28 cellular contexts compared by ENCODE assay signal in the genomic region with DNA sequence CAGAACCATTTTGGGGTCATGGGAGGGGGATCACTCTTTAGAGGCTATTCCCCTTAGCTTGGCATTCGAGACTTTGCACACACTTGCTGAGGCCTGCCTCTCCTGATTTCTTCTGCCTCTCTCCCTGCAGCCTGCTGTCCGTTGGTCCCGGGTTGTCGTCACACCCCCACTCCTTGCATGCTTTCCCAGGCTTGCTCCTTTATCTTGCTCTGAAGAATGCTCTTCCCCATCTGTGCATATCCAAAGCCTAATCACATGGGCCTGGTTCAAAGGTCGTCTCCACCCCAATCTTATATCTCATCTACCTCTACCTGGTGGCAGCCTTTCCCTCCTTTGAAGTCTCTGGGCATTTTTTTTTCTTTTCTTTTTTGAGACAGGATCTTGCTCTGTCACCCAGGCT. TPM values are rescaled to one million over a fixed set of nuclear protein-coding genes. Genes with fewer than 3 reads are reported as not detected.
DNase-seq lines count a peak whose midpoint lies in the region; ATAC-seq and TF ChIP-seq lines count a peak whose summit lies in the region.
"Had no signal": no experiment of that assay in that cellular context is flagged by ENCODE, and none has a peak within 500 bp of the region (broad histone marks: within the 10 kb centered on the region; RNA-seq: fewer than 3 reads in every experiment).

No MANE protein-coding gene starts in this region.

- no peaks in the 10 kb centered on the region for H3K9me2 ChIP-seq in GM23338 (ENCODE audit: insufficient read depth)
- H3K9me2 ChIP-seq: SK-N-SH had no signal

- no peaks in the 10 kb centered on the region for H3K36me3 ChIP-seq in GM23338 (ENCODE audit: insufficient read depth)
- H3K36me3 ChIP-seq in Peyer's patch, result no peaks in the 10 kb centered on the region
- H3K36me3 ChIP-seq: BLaER1 treated with 17β-estradiol and CSF1 and Interleukin-3, amounts not matched to agents 10 nM and 100 nM had no signal

- H3K4me2 ChIP-seq in GM23338, result no peak overlapping the region
- H3K4me2 ChIP-seq: BLaER1 treated with 17β-estradiol and CSF1 and Interleukin-3, amounts not matched to agents 10 nM and 100 nM; SK-N-SH had no signal

- no peak for TF ChIP-seq POLR2A in Peyer's patch (IDR thresholded peaks at IDR 0.05)

- no peaks in the 10 kb centered on the region for H3K79me2 ChIP-seq in GM23338 (replicated peaks; ENCODE audit: insufficient read depth)

- H3K27me3 Mint-ChIP-seq in GM23338 (ENCODE audit: insufficient read depth, low read depth, poor library complexity) (peaks cover 3% of the 10 kb centered on the region), glutamatergic neuron (ENCODE audit: unreplicated experiment) (peaks cover under 1% of the 10 kb centered on the region)
- H3K27me3 Mint-ChIP-seq in activated naive CD4-positive, alpha-beta T cell treated with anti-CD3 and anti-CD28 coated beads, Interleukin-2, amount 10 ng/mL, durations not matched to agents 7 days and 5 days, result peaks cover 27% of the 10 kb centered on the region

- CTCF ChIA-PET in activated naive CD4-positive, alpha-beta T cell treated with anti-CD3 and anti-CD28 coated beads, Interleukin-2, amount 10 ng/mL, durations not matched to agents 7 days and 5 days (lab: Charles Lee), result no interaction called here

- no peaks in the 10 kb centered on the region for H3K9me3 Mint-ChIP-seq in GM23338
- peaks cover 1% of the 10 kb centered on the region for H3K9me3 Mint-ChIP-seq in glutamatergic neuron (ENCODE audit: unreplicated experiment)
- H3K9me3 Mint-ChIP-seq in activated naive CD4-positive, alpha-beta T cell treated with anti-CD3 and anti-CD28 coated beads, Interleukin-2, amount 10 ng/mL, durations not matched to agents 7 days and 5 days, result no peaks in the 10 kb centered on the region

- no peaks in the 10 kb centered on the region for H4K20me1 ChIP-seq in GM23338 (replicated peaks; ENCODE audit: insufficient read depth)
- H4K20me1 ChIP-seq: BLaER1 treated with 17β-estradiol and CSF1 and Interleukin-3, amounts not matched to agents 10 nM and 100 nM had no signal

- no peaks in the 10 kb centered on the region for H3K4me1 ChIP-seq in GM23338 (ENCODE audit: insufficient read depth)
- H3K4me1 ChIP-seq in Peyer's patch, result no peaks in the 10 kb centered on the region
- H3K4me1 ChIP-seq: BLaER1 treated with 17β-estradiol and CSF1 and Interleukin-3, amounts not matched to agents 10 nM and 100 nM had no signal

- H3K4me3 Mint-ChIP-seq in GM23338 (no peak overlapping the region), glutamatergic neuron (ENCODE audit: unreplicated experiment) (no peak overlapping the region)
- H3K4me3 Mint-ChIP-seq in activated naive CD4-positive, alpha-beta T cell treated with anti-CD3 and anti-CD28 coated beads, Interleukin-2, amount 10 ng/mL, durations not matched to agents 7 days and 5 days, result no peak overlapping the region
- H3K4me3 Mint-ChIP-seq: CD4-positive, alpha-beta memory T cell had no signal

- H3K4me1 Mint-ChIP-seq in GM23338 (peaks cover 4% of the 10 kb centered on the region; the same call in 2 of the 3 replicates), glutamatergic neuron (ENCODE audit: low read depth, unreplicated experiment) (peaks cover 6% of the 10 kb centered on the region)
- no peaks in the 10 kb centered on the region for H3K4me1 Mint-ChIP-seq in activated naive CD4-positive, alpha-beta T cell treated with anti-CD3 and anti-CD28 coated beads, Interleukin-2, amount 10 ng/mL, durations not matched to agents 7 days and 5 days
- H3K4me1 Mint-ChIP-seq: CD4-positive, alpha-beta memory T cell had no signal

- H3K27me3 ChIP-seq in GM23338 (ENCODE audit: insufficient read depth), result peaks cover 6% of the 10 kb centered on the region; the same call in 1 of the 2 replicates
- H3K27me3 ChIP-seq in Peyer's patch, result no peaks in the 10 kb centered on the region
- H3K27me3 ChIP-seq: BLaER1 treated with 17β-estradiol and CSF1 and Interleukin-3, amounts not matched to agents 10 nM and 100 nM had no signal

- H3K27ac ChIP-seq in GM23338 (ENCODE audit: low read depth) (no peak overlapping the region), Peyer's patch (no peak overlapping the region)
- H3K27ac ChIP-seq: BLaER1 treated with 17β-estradiol and CSF1 and Interleukin-3, amounts not matched to agents 10 nM and 100 nM had no signal

- ATAC-seq in GM23338 (peak; percentile 73), HG03354 (IDR thresholded peaks at IDR 0.05; ENCODE audit: poor library complexity, severe bottlenecking, unreplicated experiment) (no peak)
- ATAC-seq: GM12878 had no signal

- H2AFZ ChIP-seq in GM23338, result no peak overlapping the region

- H3K36me3 Mint-ChIP-seq in GM23338 (ENCODE audit: low read depth), result no peaks in the 10 kb centered on the region
- no peaks in the 10 kb centered on the region for H3K36me3 Mint-ChIP-seq in glutamatergic neuron (ENCODE audit: unreplicated experiment)
- no peaks in the 10 kb centered on the region for H3K36me3 Mint-ChIP-seq in activated naive CD4-positive, alpha-beta T cell treated with anti-CD3 and anti-CD28 coated beads, Interleukin-2, amount 10 ng/mL, durations not matched to agents 7 days and 5 days
- H3K36me3 Mint-ChIP-seq: CD4-positive, alpha-beta memory T cell had no signal

- TF ChIP-seq CTCF in GM23338 (conservative IDR thresholded peaks at IDR 0.05; ENCODE audit: low read depth in 2 of 2) (no peak), Peyer's patch (IDR thresholded peaks at IDR 0.05) (no peak), glutamatergic neuron (IDR thresholded peaks at IDR 0.05; ENCODE audit: partially characterized antibody, unreplicated experiment) (no peak)

- no peak overlapping the region for H3K27ac Mint-ChIP-seq in GM23338
- peak overlapping the region; percentile 4 for H3K27ac Mint-ChIP-seq in glutamatergic neuron (ENCODE audit: unreplicated experiment)
- H3K27ac Mint-ChIP-seq in activated naive CD4-positive, alpha-beta T cell treated with anti-CD3 and anti-CD28 coated beads, Interleukin-2, amount 10 ng/mL, durations not matched to agents 7 days and 5 days, result no peak overlapping the region
- H3K27ac Mint-ChIP-seq: CD4-positive, alpha-beta memory T cell had no signal

- H3K4me3 ChIP-seq in GM23338 (no peak overlapping the region), Peyer's patch (no peak overlapping the region)
- H3K4me3 ChIP-seq: BLaER1 treated with 17β-estradiol and CSF1 and Interleukin-3, amounts not matched to agents 10 nM and 100 nM; GM12878 had no signal

- DNase-seq in GM23338 (ENCODE audit: low spot score), result no peak
- peak in 2 of 3 donors; percentile 0 to 36 for DNase-seq in Peyer's patch
- no peak for DNase-seq in glutamatergic neuron
- peak; percentile 24 for DNase-seq in mesenteric fat pad (ENCODE audit: low spot score)
- no peak for DNase-seq in DMS53 treated with DMSO at 0.1 percent for 48 hours (lab: John Stamatoyannopoulos, UW; ENCODE audit: unreplicated experiment)
- no peak for DNase-seq in activated naive CD4-positive, alpha-beta T cell treated with anti-CD3 and anti-CD28 coated beads, Interleukin-2, amount 10 ng/mL, durations not matched to agents 7 days and 5 days
- no peak for DNase-seq in NCI-H2107 (lab: John Stamatoyannopoulos, UW)
- DNase-seq: AML-193; CD4-positive, alpha-beta memory T cell; COR-L47; DMS79; EL; GDM1; HCEC 1CT; IMR-90; KG1; NCI-H1092; NCI-H1417 treated with DMSO at 0.1 percent for 48 hours; NCI-H1694 treated with DMSO at 0.1 percent for 48 hours; NCI-H2081; NCI-H446; NCI-H524 treated with DMSO at 0.1 percent for 48 hours; NCI-H774; SK-N-SH; SW 1271 had no signal

- no peaks in the 10 kb centered on the region for H3K9me3 ChIP-seq in Peyer's patch
- H3K9me3 ChIP-seq: BLaER1 treated with 17β-estradiol and CSF1 and Interleukin-3, amounts not matched to agents 10 nM and 100 nM; SK-N-SH had no signal

- H3F3A ChIP-seq in GM23338 (replicated peaks; ENCODE audit: low read depth), result no peaks in the 10 kb centered on the region

TF ChIP-seq in GM23338, 12 proteins besides CTCF, POLR2A, EP300 and RAD21 (continues in another document):
- TF ChIP-seq, protein P1, sequence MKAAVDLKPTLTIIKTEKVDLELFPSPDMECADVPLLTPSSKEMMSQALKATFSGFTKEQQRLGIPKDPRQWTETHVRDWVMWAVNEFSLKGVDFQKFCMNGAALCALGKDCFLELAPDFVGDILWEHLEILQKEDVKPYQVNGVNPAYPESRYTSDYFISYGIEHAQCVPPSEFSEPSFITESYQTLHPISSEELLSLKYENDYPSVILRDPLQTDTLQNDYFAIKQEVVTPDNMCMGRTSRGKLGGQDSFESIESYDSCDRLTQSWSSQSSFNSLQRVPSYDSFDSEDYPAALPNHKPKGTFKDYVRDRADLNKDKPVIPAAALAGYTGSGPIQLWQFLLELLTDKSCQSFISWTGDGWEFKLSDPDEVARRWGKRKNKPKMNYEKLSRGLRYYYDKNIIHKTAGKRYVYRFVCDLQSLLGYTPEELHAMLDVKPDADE (IDR thresholded peaks at IDR 0.05), result no peak
- TF ChIP-seq ZNF114 (CRISPR knock-in tag; IDR thresholded peaks at IDR 0.05), result no peak
- TF ChIP-seq JUNB (IDR thresholded peaks at IDR 0.05; ENCODE audit: unreplicated experiment), result no peak
- TF ChIP-seq ZNF331 (CRISPR knock-in tag; IDR thresholded peaks at IDR 0.05; ENCODE audit: low read depth), result no peak

RNA-seq across cellular contexts. Expression of a gene that starts 24.3 kb away (rescaled TPM):
- not detected in 2 replicates for total RNA-seq in GM23338 (2014; rRNA removed; shearing (Covaris generic))
- polyA plus RNA-seq in GM23338 (2016; fragmentation: Nextera tagmentation; extraction: Ambion mirVana), result not detected in 2 replicates
- total RNA-seq in Peyer's patch, result not detected
- 0.47 TPM for total RNA-seq in glutamatergic neuron (ENCODE audit: unreplicated experiment)
- total RNA-seq in mesenteric fat pad, result 2.4 TPM
- total RNA-seq: CD4-positive, alpha-beta memory T cell; GM12878; IMR-90 had no signal
- polyA plus RNA-seq: CD4-positive, alpha-beta memory T cell; IMR-90; SK-N-SH had no signal

Comparison
In these comparisons a context has a peak if more than half of its experiments do, and no peak if none do; other contexts are left out.
1. DNase-seq: peak in Peyer's patch (2 of 3) and mesenteric fat pad (single experiment); none in GM23338 (single experiment), glutamatergic neuron (single experiment), DMS53 treated with DMSO at 0.1 percent for 48 hours (single experiment), activated naive CD4-positive, alpha-beta T cell treated with anti-CD3 and anti-CD28 coated beads, Interleukin-2, amount 10 ng/mL, durations not matched to agents 7 days and 5 days (single experiment) and NCI-H2107 (single experiment).